Comparison of ENCODE assay signal across 9 cellular contexts in the genomic region with DNA sequence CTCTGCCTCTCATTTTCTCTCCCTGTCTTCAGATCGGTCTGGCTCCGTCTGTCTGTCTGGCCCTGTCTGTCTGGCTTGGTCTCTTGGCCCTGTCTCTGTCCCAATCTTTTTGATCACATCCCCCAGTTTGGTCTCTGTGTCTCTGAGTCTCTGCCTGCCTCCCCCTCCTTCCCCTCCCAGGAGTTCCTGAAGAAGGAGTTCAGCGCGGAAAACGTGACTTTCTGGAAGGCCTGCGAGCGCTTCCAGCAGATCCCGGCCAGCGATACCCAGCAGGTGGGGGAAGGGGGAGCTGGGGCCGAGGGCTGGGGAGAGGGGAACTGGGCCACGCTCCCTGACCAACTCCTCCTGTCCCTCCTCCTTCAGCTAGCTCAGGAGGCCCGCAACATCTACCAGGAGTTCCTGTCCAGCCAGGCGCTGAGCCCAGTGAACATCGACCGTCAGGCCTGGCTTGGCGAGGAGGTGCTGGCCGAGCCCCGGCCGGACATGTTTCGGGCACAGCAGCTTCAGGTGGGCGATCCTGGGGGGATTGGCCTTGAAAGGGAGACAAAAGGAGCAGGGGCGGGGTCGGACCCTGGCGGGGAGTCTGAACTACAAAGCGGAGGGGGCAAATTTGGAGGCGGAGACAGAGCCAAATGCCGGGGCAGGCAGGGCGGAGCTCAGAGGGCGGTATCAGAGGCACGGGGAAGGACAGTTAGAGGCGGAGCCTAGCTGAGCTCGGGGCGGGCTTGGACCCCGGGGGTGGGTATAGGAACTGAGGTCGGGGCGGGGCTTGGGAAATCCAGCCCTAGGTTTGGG.
DNase-seq lines count a peak whose midpoint lies in the region; ATAC-seq and TF ChIP-seq lines count a peak whose summit lies in the region.
"Had no signal": no experiment of that assay in that cellular context is flagged by ENCODE, and none has a peak within 500 bp of the region (broad histone marks: within the 10 kb centered on the region; RNA-seq: fewer than 3 reads in every experiment).

No MANE protein-coding gene starts in this region.

- ATAC-seq in GM21619 (IDR thresholded peaks at IDR 0.05; ENCODE audit: unreplicated experiment), result no peak

- peaks cover 50% of the 10 kb centered on the region for H3K4me1 ChIP-seq in effector memory CD4-positive, alpha-beta T cell (ENCODE audit: control insufficient read depth, insufficient read depth, low read length, poor library complexity, severe bottlenecking)

- no peak overlapping the region for H3K4me3 ChIP-seq in effector memory CD4-positive, alpha-beta T cell (ENCODE audit: insufficient read depth, low read depth, low read length, poor library complexity, severe bottlenecking)

- no peaks in the 10 kb centered on the region for H3K27me3 ChIP-seq in effector memory CD4-positive, alpha-beta T cell (replicated peaks; ENCODE audit: control insufficient read depth, insufficient read depth, low read length, poor library complexity, severe bottlenecking)

- peaks cover 45% of the 10 kb centered on the region for H3K36me3 ChIP-seq in effector memory CD4-positive, alpha-beta T cell (ENCODE audit: control insufficient read depth, insufficient read depth, low read length)

- no peaks in the 10 kb centered on the region for H3K9me3 ChIP-seq in effector memory CD4-positive, alpha-beta T cell (ENCODE audit: control insufficient read depth, low read length)

- TF ChIP-seq CTCF in GM10266 (IDR thresholded peaks at IDR 0.05; ENCODE audit: control insufficient read depth, insufficient read depth, low read depth, missing control alignments), result no peak

- peak; percentile 81 for DNase-seq in HCEC 1CT
- peak; percentile 77 for DNase-seq in amniotic epithelial cell (ENCODE audit: low read depth)
- peak; percentile 98 for DNase-seq in hepatic stellate cell (ENCODE audit: low spot score)
- peak; percentile 88 for DNase-seq in retina
- DNase-seq in GM10266 (ENCODE audit: extremely low spot score), result no peak
- no peak for DNase-seq in SKM-1 treated with dmso at 0.1 percent for 144 hours (lab: John Stamatoyannopoulos, UW; ENCODE audit: unreplicated experiment)
- DNase-seq in effector memory CD4-positive, alpha-beta T cell, result no peak

- no peak overlapping the region for H3K27ac ChIP-seq in effector memory CD4-positive, alpha-beta T cell (ENCODE audit: insufficient read depth, low read length, poor library complexity, severe bottlenecking)
- H3K27ac ChIP-seq: KMS-11 had no signal

Comparison
In these comparisons a context has a peak if more than half of its experiments do, and no peak if none do; other contexts are left out.
1. DNase-seq: peak in HCEC 1CT (single experiment), amniotic epithelial cell (single experiment), hepatic stellate cell (single experiment) and retina (single experiment); none in GM10266 (single experiment), SKM-1 treated with dmso at 0.1 percent for 144 hours (single experiment) and effector memory CD4-positive, alpha-beta T cell (0 of 3).